In genomic region chr11:99494065-99494464, GRCh38 we compare ENCODE assay signal across 2 cellular contexts.
A peak's percentile ranks its signal among the peaks of the same experiment; 100 is the strongest.
TF ChIP-seq lines count a peak whose summit lies in the region.

No MANE protein-coding gene starts in this region.

TF ChIP-seq in HepG2, 621 proteins besides CTCF, POLR2A, EP300 and RAD21 (continued from another document):
- TF ChIP-seq MAFK (conservative IDR thresholded peaks at IDR 0.05 in 1 of 2, IDR thresholded peaks at IDR 0.05 in 1 of 2; ENCODE audit: low read length in 2 of 2) (peak; percentile 79 to 94), NR3C1 (CRISPR knock-in tag; IDR thresholded peaks at IDR 0.05) (no peak), ZNF574 (CRISPR knock-in tag; IDR thresholded peaks at IDR 0.05) (no peak), RFX3 (CRISPR knock-in tag; IDR thresholded peaks at IDR 0.05) (no peak), ZNF790 (CRISPR knock-in tag; IDR thresholded peaks at IDR 0.05; ENCODE audit: borderline replicate concordance) (no peak), ZNF354B (CRISPR knock-in tag; IDR thresholded peaks at IDR 0.05) (no peak), ZKSCAN5 (CRISPR knock-in tag; IDR thresholded peaks at IDR 0.05) (no peak)

TF ChIP-seq in K562, 482 proteins besides CTCF, POLR2A, EP300 and RAD21 (continued from another document):
- TF ChIP-seq PML (IDR thresholded peaks at IDR 0.05; ENCODE audit: low read length) (no peak), FUS (optimal IDR thresholded peaks at IDR 0.05; ENCODE audit: low read depth, low read length) (no peak), STAT5A (IDR thresholded peaks at IDR 0.05; ENCODE audit: borderline replicate concordance, low read length) (no peak), POLR2B (IDR thresholded peaks at IDR 0.05; ENCODE audit: low read depth, partially characterized antibody) (no peak), KLF10 (CRISPR knock-in tag; IDR thresholded peaks at IDR 0.05) (no peak), MTA3 (IDR thresholded peaks at IDR 0.05; ENCODE audit: borderline replicate concordance) (no peak), ETS1 (conservative IDR thresholded peaks at IDR 0.05; ENCODE audit: control insufficient read depth, low read depth, low read length) (no peak), GTF2A2 (tag; IDR thresholded peaks at IDR 0.05) (no peak), C11orf30 (IDR thresholded peaks at IDR 0.05; ENCODE audit: low read depth) (peak; percentile 7; the same call in 1 of the 2 replicates), HMGN3 (IDR thresholded peaks at IDR 0.05; ENCODE audit: borderline replicate concordance, extremely low read depth, insufficient read length, low read depth, low read length) (no peak), HBP1 (CRISPR knock-in tag; IDR thresholded peaks at IDR 0.05) (no peak), MAFG (tag; conservative IDR thresholded peaks at IDR 0.05) (peak; percentile 41; the same call in 1 of the 2 replicates), UBTF (IDR thresholded peaks at IDR 0.05; ENCODE audit: borderline replicate concordance in 1 of 2, low read depth in 2 of 2, low read length in 2 of 2) (no peak), SIRT6 (IDR thresholded peaks at IDR 0.05; ENCODE audit: low read depth, low read length) (no peak), ZNF830 (CRISPR knock-in tag; IDR thresholded peaks at IDR 0.05) (no peak), SMARCB1 (IDR thresholded peaks at IDR 0.05; ENCODE audit: insufficient read length, low read depth) (no peak), GABPA (tag; conservative IDR thresholded peaks at IDR 0.05; ENCODE audit: low read depth) (no peak), ZBTB43 (CRISPR knock-in tag; IDR thresholded peaks at IDR 0.05) (no peak), FOXA1 (IDR thresholded peaks at IDR 0.05; ENCODE audit: borderline replicate concordance) (no peak), NEUROD1 (IDR thresholded peaks at IDR 0.05; ENCODE audit: borderline replicate concordance, low read depth, low read length, partially characterized antibody) (no peak), ZNF316 (IDR thresholded peaks at IDR 0.05) (peak; percentile 47; the same call in 1 of the 2 replicates), ZNF239 (CRISPR knock-in tag; IDR thresholded peaks at IDR 0.05) (no peak), EWSR1 (IDR thresholded peaks at IDR 0.05; ENCODE audit: borderline replicate concordance, low read depth, partially characterized antibody) (no peak), POLR2AphosphoS2 (IDR thresholded peaks at IDR 0.05; ENCODE audit: low read length) (no peak), RBBP5 (IDR thresholded peaks at IDR 0.05; ENCODE audit: borderline replicate concordance, insufficient read depth, low read length, poor library complexity, severe bottlenecking) (no peak), HCFC1 (IDR thresholded peaks at IDR 0.05; ENCODE audit: low read depth, low read length) (no peak), E2F3 (CRISPR knock-in tag; IDR thresholded peaks at IDR 0.05) (no peak), PTRF (tag; IDR thresholded peaks at IDR 0.05) (no peak)
